25 cellular contexts compared by ENCODE assay signal in the genomic region with DNA sequence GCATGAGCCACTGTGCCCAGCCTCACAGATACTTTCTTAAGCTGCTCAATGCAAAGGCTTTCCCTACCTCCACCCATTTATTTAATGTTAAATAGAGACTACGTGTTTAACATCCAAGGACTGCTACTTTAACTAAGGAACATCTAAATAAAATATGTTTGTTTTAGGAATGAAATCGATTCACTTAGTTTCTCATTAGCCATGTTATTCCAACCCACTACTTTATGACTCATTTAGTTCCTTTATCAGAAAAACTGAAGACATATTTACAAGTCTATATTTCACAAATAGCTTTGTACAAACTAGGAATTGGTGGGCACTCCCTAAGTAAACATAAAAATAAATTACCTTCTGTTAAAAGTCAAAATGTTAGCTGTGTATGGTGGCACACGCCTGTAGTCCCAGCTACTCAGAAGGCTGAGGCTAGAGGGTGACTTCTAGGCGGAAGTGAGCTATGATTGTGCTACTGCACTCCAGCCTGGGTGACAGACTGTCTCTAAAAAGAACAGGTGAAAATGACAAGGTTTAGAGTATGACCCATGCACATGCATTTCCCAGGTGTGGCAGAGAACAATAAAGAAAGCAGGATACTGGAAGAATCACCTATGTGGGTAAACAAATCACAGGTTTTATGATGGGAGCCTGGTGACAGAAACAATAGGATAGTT. TPM values are rescaled to one million over a fixed set of nuclear protein-coding genes. Genes with fewer than 3 reads are reported as not detected.
DNase-seq lines count a peak whose midpoint lies in the region; ATAC-seq, FAIRE-seq and TF ChIP-seq lines count a peak whose summit lies in the region.
"Had no signal": no experiment of that assay in that cellular context is flagged by ENCODE, and none has a peak within 500 bp of the region (broad histone marks: within the 10 kb centered on the region; RNA-seq: fewer than 3 reads in every experiment).

No MANE protein-coding gene starts in this region.

- no peaks in the 10 kb centered on the region for H3K79me2 ChIP-seq in HepG2 (ENCODE audit: insufficient read depth, low read length)

- CTCF ChIA-PET in HepG2 (lab: Yijun Ruan, JAX; ENCODE audit: low intra/inter-chr PET ratio, low total read pairs): no interaction called here

- ATAC-seq in HepG2: peak; percentile 82
- no peak for ATAC-seq in SK-N-SH treated with all-trans-retinoic acid at 6 μM for 48 hours
- ATAC-seq: activated CD8-positive, alpha-beta T cell treated with anti-CD3 and anti-CD28 coated beads, Interleukin-2, amount 10 ng/mL, durations not matched to agents 7 days and 5 days; foreskin keratinocyte; GM23338 had no signal

- no peaks in the 10 kb centered on the region for H4K20me1 ChIP-seq in HepG2 (ENCODE audit: insufficient read depth, low read length)

- H3K4me2 ChIP-seq in HepG2 (ENCODE audit: low read depth, low read length): no peak overlapping the region
- H3K4me2 ChIP-seq: GM23338 had no signal

- H2AFZ ChIP-seq in HepG2 (ENCODE audit: low read length): no peak overlapping the region
- H2AFZ ChIP-seq: GM23338 had no signal

- FAIRE-seq in HepG2 (lab: Jason Lieb, UNC): no peak
- FAIRE-seq: GM12891, keratinocyte had no signal

- intact Hi-C loops in HepG2 (cut with micrococcal nuclease; ENCODE audit: unreplicated experiment) (no loop called here), posterior cingulate gyrus (cut with DNase I) (no loop called here)

- no peak for TF ChIP-seq CTCF in HepG2 (CRISPR knock-in tag; IDR thresholded peaks at IDR 0.05)

- no peaks in the 10 kb centered on the region for H3K36me3 ChIP-seq in HepG2 (replicated peaks in 1 of 2; ENCODE audit: control insufficient read depth in 1 of 2, insufficient read depth in 2 of 2, low read length in 2 of 2)
- H3K36me3 ChIP-seq: Peyer's patch, sigmoid colon, suprapubic skin had no signal

- in situ Hi-C loops in HepG2 (cut with HindIII; ENCODE audit: extremely low pct_ligation_motif_present, low pct_unique_long_range_greater_than_20kb): no loop called here

- no peak for TF ChIP-seq RAD21 in HepG2 (CRISPR knock-in tag; IDR thresholded peaks at IDR 0.05)

- H3K27me3 ChIP-seq in HepG2 (ENCODE audit: control insufficient read depth in 1 of 2, insufficient read depth in 2 of 2, low read length in 2 of 2): no peaks in the 10 kb centered on the region; a peak in 1 of 5 replicates
- H3K27me3 ChIP-seq: Peyer's patch, sigmoid colon, suprapubic skin had no signal

- H3K9ac ChIP-seq in HepG2 (ENCODE audit: insufficient read depth, low read depth, low read length): no peak overlapping the region

- POLR2A ChIA-PET in HepG2 (lab: Yijun Ruan, JAX): interaction anchor here (0.9 kb wide), 1 partner anchor 51 kb away, joined by 4 read pairs; no protein-coding TSS in a partner anchor

- no peak for TF ChIP-seq POLR2A in HepG2 (IDR thresholded peaks at IDR 0.05; ENCODE audit: insufficient read depth in 1 of 2, low read depth in 2 of 2, low read length in 2 of 2)

- no TSS peak for BruUV-seq in HepG2 (replicated peaks; lab: Mats Ljungman, UMichigan)

- H3K4me3 ChIP-seq in HepG2 (replicated peaks in 1 of 3; ENCODE audit: insufficient read depth in 1 of 3, low read depth in 2 of 3, low read length in 3 of 3): no peak overlapping the region
- H3K4me3 ChIP-seq: GM23338, Peyer's patch, sigmoid colon, suprapubic skin had no signal

- peaks cover 13% of the 10 kb centered on the region for H3K4me1 ChIP-seq in HepG2 (ENCODE audit: insufficient read depth, low read length)
- H3K4me1 ChIP-seq: Peyer's patch, sigmoid colon, suprapubic skin had no signal

- DNase-seq in COR-L47 (lab: John Stamatoyannopoulos, UW): peak; percentile 78
- DNase-seq in NCI-H146 (lab: John Stamatoyannopoulos, UW): peak; percentile 85
- peak; percentile 92 for DNase-seq in NCI-H748 treated with DMSO at 0.1 percent for 48 hours (lab: John Stamatoyannopoulos, UW)
- no peak for DNase-seq in HepG2 (ENCODE audit: low spot score)
- no peak for DNase-seq in posterior cingulate gyrus
- DNase-seq in NOMO-1 treated with DMSO at 0.1 percent for 48 hours (lab: John Stamatoyannopoulos, UW; ENCODE audit: unreplicated experiment): no peak
- no peak for DNase-seq in activated gamma-delta T cell treated with Interleukin-2 at 50 U/mL for 16 hours
- DNase-seq: activated CD8-positive, alpha-beta T cell treated with anti-CD3 and anti-CD28 coated beads, Interleukin-2, amount 10 ng/mL, durations not matched to agents 7 days and 5 days; activated naive CD4-positive, alpha-beta T cell treated with anti-CD3 and anti-CD28 coated beads, Interleukin-2, amount 10 ng/mL, durations not matched to agents 7 days and 5 days; activated T-cell treated with anti-CD3 and anti-CD28 coated beads, Interleukin-2, amount 50 U/mL, for 24 hours; anterior cingulate cortex; central memory CD4-positive, alpha-beta T cell; DMS79; erythroblast; foreskin keratinocyte; naive B cell; NCI-H2107; sigmoid colon; T-helper 9 cell had no signal

- H3K9me3 ChIP-seq in HepG2 (ENCODE audit: low read length): no peaks in the 10 kb centered on the region
- H3K9me3 ChIP-seq: Peyer's patch, sigmoid colon, suprapubic skin had no signal

- 7% methylated on average over 4 of the region's 4 CpGs for WGBS in HepG2 (ENCODE audit: low lambda C conversion rate)

- H3K27ac ChIP-seq in HepG2 (ENCODE audit: extremely low read length, insufficient read depth, low read length): no peak overlapping the region
- H3K27ac ChIP-seq: foreskin keratinocyte, Peyer's patch, sigmoid colon, suprapubic skin had no signal

- no peak for TF ChIP-seq EP300 in HepG2 (IDR thresholded peaks at IDR 0.05; ENCODE audit: low read depth in 2 of 2, low read length in 2 of 2)
- no peak for TF ChIP-seq EP300 in HepG2 (CRISPR knock-in tag; IDR thresholded peaks at IDR 0.05; ENCODE audit: borderline replicate concordance)

TF ChIP-seq in HepG2, 621 proteins besides CTCF, POLR2A, EP300 and RAD21 (continues in another document):
- TF ChIP-seq NR2F6 (IDR thresholded peaks at IDR 0.05) (0 out of 2 replicates have a peak, but pooled peaks have one; percentile 15), NR2F6 (CRISPR knock-in tag; IDR thresholded peaks at IDR 0.05) (no peak), DNMT3B (CRISPR knock-in tag; conservative IDR thresholded peaks at IDR 0.05) (no peak), TEAD3 (CRISPR knock-in tag; optimal IDR thresholded peaks at IDR 0.05; ENCODE audit: borderline replicate concordance) (no peak), NFYC (CRISPR knock-in tag; IDR thresholded peaks at IDR 0.05) (no peak), ZNF83 (CRISPR knock-in tag; IDR thresholded peaks at IDR 0.05; ENCODE audit: borderline replicate concordance) (no peak)

TF ChIP-seq in SK-N-SH treated with all-trans-retinoic acid at 6 μM for 48 hours, 23 proteins besides CTCF, POLR2A, EP300 and RAD21 (continues in another document):
- no peak for TF ChIP-seq TCF4 (CRISPR knock-in tag; IDR thresholded peaks at IDR 0.05; ENCODE audit: borderline replicate concordance)
- TF ChIP-seq, protein P1, sequence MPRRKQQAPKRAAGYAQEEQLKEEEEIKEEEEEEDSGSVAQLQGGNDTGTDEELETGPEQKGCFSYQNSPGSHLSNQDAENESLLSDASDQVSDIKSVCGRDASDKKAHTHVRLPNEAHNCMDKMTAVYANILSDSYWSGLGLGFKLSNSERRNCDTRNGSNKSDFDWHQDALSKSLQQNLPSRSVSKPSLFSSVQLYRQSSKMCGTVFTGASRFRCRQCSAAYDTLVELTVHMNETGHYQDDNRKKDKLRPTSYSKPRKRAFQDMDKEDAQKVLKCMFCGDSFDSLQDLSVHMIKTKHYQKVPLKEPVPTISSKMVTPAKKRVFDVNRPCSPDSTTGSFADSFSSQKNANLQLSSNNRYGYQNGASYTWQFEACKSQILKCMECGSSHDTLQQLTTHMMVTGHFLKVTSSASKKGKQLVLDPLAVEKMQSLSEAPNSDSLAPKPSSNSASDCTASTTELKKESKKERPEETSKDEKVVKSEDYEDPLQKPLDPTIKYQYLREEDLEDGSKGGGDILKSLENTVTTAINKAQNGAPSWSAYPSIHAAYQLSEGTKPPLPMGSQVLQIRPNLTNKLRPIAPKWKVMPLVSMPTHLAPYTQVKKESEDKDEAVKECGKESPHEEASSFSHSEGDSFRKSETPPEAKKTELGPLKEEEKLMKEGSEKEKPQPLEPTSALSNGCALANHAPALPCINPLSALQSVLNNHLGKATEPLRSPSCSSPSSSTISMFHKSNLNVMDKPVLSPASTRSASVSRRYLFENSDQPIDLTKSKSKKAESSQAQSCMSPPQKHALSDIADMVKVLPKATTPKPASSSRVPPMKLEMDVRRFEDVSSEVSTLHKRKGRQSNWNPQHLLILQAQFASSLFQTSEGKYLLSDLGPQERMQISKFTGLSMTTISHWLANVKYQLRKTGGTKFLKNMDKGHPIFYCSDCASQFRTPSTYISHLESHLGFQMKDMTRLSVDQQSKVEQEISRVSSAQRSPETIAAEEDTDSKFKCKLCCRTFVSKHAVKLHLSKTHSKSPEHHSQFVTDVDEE (CRISPR knock-in tag; IDR thresholded peaks at IDR 0.05): no peak

RNA-seq across cellular contexts. Expression of a gene that starts 39.8 kb away (rescaled TPM):
- total RNA-seq in HepG2 (2016; rRNA removed; fragmentation: Illumina TruSeq; extraction: Trizol): 160 and 244 TPM in 2 replicates
- 32.4 and 33.4 TPM in 2 replicates for total RNA-seq in HepG2 (2016; cell fraction: cytosol; rRNA removed; fragmentation: Illumina TruSeq; extraction: Trizol; ENCODE audit: low read depth)
- 159 and 236 TPM in 2 replicates for total RNA-seq in HepG2 (2016; cell fraction: insoluble cytoplasmic fraction; rRNA removed; fragmentation: Illumina TruSeq; extraction: Trizol)
- total RNA-seq in HepG2 (2016; cell fraction: membrane; rRNA removed; fragmentation: Illumina TruSeq; extraction: Trizol): 125 and 127 TPM in 2 replicates
- total RNA-seq in HepG2 (2016; cell fraction: nucleus; rRNA removed; fragmentation: Illumina TruSeq; extraction: Trizol): 62.2 and 67.7 TPM in 2 replicates
- 90.8 and 110 TPM in 2 replicates for polyA plus RNA-seq in HepG2 (2011; rRNA removed)
- 77.7 and 112 TPM in 2 replicates for polyA plus RNA-seq in HepG2 (2011; cell fraction: cytosol; rRNA removed)
- 26.2 and 29.8 TPM in 2 replicates for polyA plus RNA-seq in HepG2 (2011; cell fraction: nucleus; rRNA removed)
- polyA plus RNA-seq in HepG2 (2012): 92.4 and 139 TPM in 2 replicates
- 33.0 and 40.9 TPM in 2 replicates for polyA plus RNA-seq in HepG2 (2016; cell fraction: cytosol; fragmentation: Illumina TruSeq; extraction: Trizol; ENCODE audit: low read depth)
- polyA plus RNA-seq in HepG2 (2016; cell fraction: insoluble cytoplasmic fraction; fragmentation: Illumina TruSeq; extraction: Trizol; ENCODE audit: low read depth): 208 TPM in 2 replicates
- polyA plus RNA-seq in HepG2 (2016; cell fraction: membrane; fragmentation: Illumina TruSeq; extraction: Trizol; ENCODE audit: low read depth): 85.0 and 86.6 TPM in 2 replicates
- polyA plus RNA-seq in HepG2 (2016; cell fraction: nucleus; fragmentation: Illumina TruSeq; extraction: Trizol; ENCODE audit: insufficient read depth, low read depth): 69.6 and 74.5 TPM in 2 replicates
- 13.2 and 122 TPM in 2 replicates for polyA minus RNA-seq in HepG2 (2011; rRNA and poly(A)+ RNA removed; ENCODE audit: low replicate concordance)
- polyA minus RNA-seq in HepG2 (2011; cell fraction: cytosol; rRNA and poly(A)+ RNA removed): 75.7 and 79.3 TPM in 2 replicates
- polyA minus RNA-seq in HepG2 (2011; cell fraction: nucleus; rRNA and poly(A)+ RNA removed): 69.5 and 75.5 TPM in 2 replicates

Comparison
In these comparisons a context has a peak if more than half of its experiments do, and no peak if none do; other contexts are left out.
1. DNase-seq: peak in COR-L47 (single experiment), NCI-H146 (single experiment) and NCI-H748 treated with DMSO at 0.1 percent for 48 hours (single experiment); none in HepG2 (single experiment), posterior cingulate gyrus (0 of 10), NOMO-1 treated with DMSO at 0.1 percent for 48 hours (single experiment) and activated gamma-delta T cell treated with Interleukin-2 at 50 U/mL for 16 hours (single experiment).